ENCODE assay signal across 8 cellular contexts in the genomic region with DNA sequence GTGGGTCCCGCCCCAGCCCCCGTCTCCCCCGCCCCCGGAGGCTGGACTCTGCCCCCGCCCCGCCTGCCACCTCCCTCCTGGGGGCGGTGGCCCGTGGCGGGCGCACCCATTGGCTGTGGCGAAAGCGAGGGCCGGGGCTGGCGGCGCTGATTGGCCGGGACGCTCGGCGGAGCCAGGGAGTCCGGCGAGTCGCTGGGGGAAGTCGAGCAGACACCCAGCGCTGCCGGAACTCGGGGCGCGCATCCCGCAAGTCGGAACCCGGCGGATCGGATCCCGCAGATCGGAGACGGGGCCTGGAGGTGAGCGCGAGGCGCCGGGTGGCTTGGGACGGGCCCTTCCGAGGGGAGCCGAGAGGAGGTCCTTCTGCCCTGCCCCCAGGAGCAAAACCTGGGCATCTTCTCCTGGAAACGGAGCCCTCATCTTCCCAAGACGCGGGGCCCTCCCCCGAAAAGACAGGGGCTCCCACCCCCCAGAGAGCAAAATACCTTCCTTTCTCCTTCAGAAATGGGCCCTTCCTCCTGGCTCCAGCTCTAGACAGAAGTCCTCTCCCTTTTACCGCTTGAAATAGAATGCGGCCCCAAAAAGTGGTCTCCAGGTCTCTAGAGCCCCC. TPM values are rescaled to one million over a fixed set of nuclear protein-coding genes. Genes with fewer than 3 reads are reported as not detected.
A peak's percentile ranks its signal among the peaks of the same experiment; 100 is the strongest.
DNase-seq lines count a peak whose midpoint lies in the region; ATAC-seq and TF ChIP-seq lines count a peak whose summit lies in the region.

Gene ABAT (plus strand): TSS at position 205 of the 610 bp plus-strand sequence. CDS start 61,123 bp downstream, outside the sequence.

- peaks cover 17% of the 10 kb centered on the region for H3K4me1 Mint-ChIP-seq in activated naive CD4-positive, alpha-beta T cell treated with anti-CD3 and anti-CD28 coated beads for 36 hours (ENCODE audit: low read depth)

- 46% methylated on average over 2 of the region's 49 CpGs; no CpG with 5 or more reads in 1 of the 2 donors for WGBS in gastroesophageal sphincter (ENCODE audit: low coverage in 1 of 2), 2 donors
- 4% methylated on average over 21 of the region's 49 CpGs for WGBS in suprapubic skin

- TF ChIP-seq EP300 in gastroesophageal sphincter (IDR thresholded peaks at IDR 0.05) = no peak
- no peak for TF ChIP-seq EP300 in suprapubic skin (IDR thresholded peaks at IDR 0.05)

- CTCF ChIA-PET in activated naive CD4-positive, alpha-beta T cell treated with anti-CD3 and anti-CD28 coated beads for 36 hours (lab: Charles Lee) = interaction anchor here (0.5 to 2.4 kb wide), 2 partner anchors 206 to 528 kb away, joined by 6 to 10 read pairs; no protein-coding TSS in a partner anchor

- intact Hi-C loops in activated naive CD4-positive, alpha-beta T cell treated with anti-CD3 and anti-CD28 coated beads for 36 hours (cut with micrococcal nuclease) = loop anchor here (1.0 to 2.0 kb wide), 4 partner anchors 54 to 452 kb away; partner anchors contain the start of genes CARHSP1, METTL22, PMM2 and TMEM186

- peak within 1 kb of the TSS; percentile 57 for H3K27ac Mint-ChIP-seq in activated naive CD4-positive, alpha-beta T cell treated with anti-CD3 and anti-CD28 coated beads for 36 hours

- peak within 1 kb of the TSS; percentile 79 for H3K4me3 Mint-ChIP-seq in activated naive CD4-positive, alpha-beta T cell treated with anti-CD3 and anti-CD28 coated beads for 36 hours

- H3K27me3 Mint-ChIP-seq in activated naive CD4-positive, alpha-beta T cell treated with anti-CD3 and anti-CD28 coated beads for 36 hours (ENCODE audit: low read depth) = no peaks in the 10 kb centered on the region

- peaks cover 1% of the 10 kb centered on the region for H3K9me3 Mint-ChIP-seq in activated naive CD4-positive, alpha-beta T cell treated with anti-CD3 and anti-CD28 coated beads for 36 hours

- H3K27ac ChIP-seq in SJSA1 (no peak within 1 kb of the TSS), gastroesophageal sphincter (peak within 1 kb of the TSS in 3 of 4 donors; percentile 44 to 68 (median 58)), suprapubic skin (no peak within 1 kb of the TSS)

- no peaks in the 10 kb centered on the region for H3K9me3 ChIP-seq in SJSA1 (replicated peaks)
- H3K9me3 ChIP-seq in gastroesophageal sphincter = peaks cover 0 to under 1% (median 0%) of the 10 kb centered on the region in 3 donors
- H3K9me3 ChIP-seq in suprapubic skin = no peaks in the 10 kb centered on the region

- TF ChIP-seq POLR2A in gastroesophageal sphincter (IDR thresholded peaks at IDR 0.05) (peak; percentile 46 to 59), suprapubic skin (IDR thresholded peaks at IDR 0.05) (no peak)

- H3K4me1 ChIP-seq in SJSA1 (replicated peaks) (peaks cover 35% of the 10 kb centered on the region), gastroesophageal sphincter (peaks cover 0 to 18% (median 4%) of the 10 kb centered on the region in 3 donors), suprapubic skin (peaks cover 17% of the 10 kb centered on the region)

- peak within 1 kb of the TSS; percentile 60 for H3K4me3 ChIP-seq in SJSA1
- H3K4me3 ChIP-seq in gastroesophageal sphincter = peak within 1 kb of the TSS; percentile 71 to 73
- H3K4me3 ChIP-seq in suprapubic skin = peak within 1 kb of the TSS; percentile 70

- no peaks in the 10 kb centered on the region for H3K36me3 Mint-ChIP-seq in activated naive CD4-positive, alpha-beta T cell treated with anti-CD3 and anti-CD28 coated beads for 36 hours (ENCODE audit: low read depth)

- peak; percentile 100 for ATAC-seq in gastroesophageal sphincter

- H3K27me3 ChIP-seq in SJSA1 (replicated peaks) = no peaks in the 10 kb centered on the region
- no peaks in the 10 kb centered on the region for H3K27me3 ChIP-seq in gastroesophageal sphincter
- H3K27me3 ChIP-seq in suprapubic skin = no peaks in the 10 kb centered on the region

- TF ChIP-seq CTCF in gastroesophageal sphincter (IDR thresholded peaks at IDR 0.05) (no peak), suprapubic skin (IDR thresholded peaks at IDR 0.05) (no peak)

- no peaks in the 10 kb centered on the region for H3K36me3 ChIP-seq in SJSA1
- H3K36me3 ChIP-seq in gastroesophageal sphincter = peaks cover 0 to 4% of the 10 kb centered on the region in 2 donors
- H3K36me3 ChIP-seq in suprapubic skin = peaks cover 3% of the 10 kb centered on the region

- peak; percentile 70 for DNase-seq in ELR (ENCODE audit: low read depth)
- DNase-seq in GOT3 (lab: John Stamatoyannopoulos, UW) = peak; percentile 37
- DNase-seq in Kasumi-1 (lab: John Stamatoyannopoulos, UW) = peak; percentile 34 to 43
- peak; percentile 74 to 85 for DNase-seq in SJSA1 (ENCODE audit: low read depth in 1 of 2, low spot score in 2 of 2)
- peak; percentile 85 for DNase-seq in activated naive CD4-positive, alpha-beta T cell treated with anti-CD3 and anti-CD28 coated beads for 36 hours
- DNase-seq in occipital lobe (lab: John Stamatoyannopoulos, UW) = peak; percentile 92
- DNase-seq in suprapubic skin (ENCODE audit: low spot score in 2 of 2) = peak; percentile 91 to 96

RNA-seq across cellular contexts. Expression of gene ABAT, which starts in this region (rescaled TPM):
- total RNA-seq in SJSA1 (2014; rRNA removed; shearing (Covaris generic)) = 4.4 and 5.7 TPM in 2 replicates
- total RNA-seq in activated naive CD4-positive, alpha-beta T cell treated with anti-CD3 and anti-CD28 coated beads for 36 hours = 1 to 10 TPM; 2.7 to 3.1 TPM
- total RNA-seq in gastroesophageal sphincter (10 to 100 TPM in 2 of 4 donors, 1 to 10 TPM in 2; 5.3 to 15.6 (median 10.3) TPM), occipital lobe (86.1 TPM), suprapubic skin (1 to 10 TPM; 2.0 to 8.5 (median 5.9) TPM)

Comparison
In these comparisons a context has a peak if more than half of its experiments do, and no peak if none do; other contexts are left out.
1. DNase-seq: peak in every context shown above with its lines; median percentile 94 in suprapubic skin; 92 in occipital lobe; 85 in activated naive CD4-positive, alpha-beta T cell treated with anti-CD3 and anti-CD28 coated beads for 36 hours; 80 in SJSA1; 70 in ELR; 38 in Kasumi-1; 37 in GOT3.
2. H3K27ac ChIP-seq: peak in gastroesophageal sphincter (3 of 4); none in SJSA1 (single experiment) and suprapubic skin (single experiment).
3. POLR2A ChIP-seq: peak in gastroesophageal sphincter (2 of 2); none in suprapubic skin (0 of 2).
4. Peak in every context shown above with its lines, with median percentiles within 50 percentile points of each other: H3K4me3 ChIP-seq.